ENCODE assay signal across 1 cellular context in the genomic region with DNA sequence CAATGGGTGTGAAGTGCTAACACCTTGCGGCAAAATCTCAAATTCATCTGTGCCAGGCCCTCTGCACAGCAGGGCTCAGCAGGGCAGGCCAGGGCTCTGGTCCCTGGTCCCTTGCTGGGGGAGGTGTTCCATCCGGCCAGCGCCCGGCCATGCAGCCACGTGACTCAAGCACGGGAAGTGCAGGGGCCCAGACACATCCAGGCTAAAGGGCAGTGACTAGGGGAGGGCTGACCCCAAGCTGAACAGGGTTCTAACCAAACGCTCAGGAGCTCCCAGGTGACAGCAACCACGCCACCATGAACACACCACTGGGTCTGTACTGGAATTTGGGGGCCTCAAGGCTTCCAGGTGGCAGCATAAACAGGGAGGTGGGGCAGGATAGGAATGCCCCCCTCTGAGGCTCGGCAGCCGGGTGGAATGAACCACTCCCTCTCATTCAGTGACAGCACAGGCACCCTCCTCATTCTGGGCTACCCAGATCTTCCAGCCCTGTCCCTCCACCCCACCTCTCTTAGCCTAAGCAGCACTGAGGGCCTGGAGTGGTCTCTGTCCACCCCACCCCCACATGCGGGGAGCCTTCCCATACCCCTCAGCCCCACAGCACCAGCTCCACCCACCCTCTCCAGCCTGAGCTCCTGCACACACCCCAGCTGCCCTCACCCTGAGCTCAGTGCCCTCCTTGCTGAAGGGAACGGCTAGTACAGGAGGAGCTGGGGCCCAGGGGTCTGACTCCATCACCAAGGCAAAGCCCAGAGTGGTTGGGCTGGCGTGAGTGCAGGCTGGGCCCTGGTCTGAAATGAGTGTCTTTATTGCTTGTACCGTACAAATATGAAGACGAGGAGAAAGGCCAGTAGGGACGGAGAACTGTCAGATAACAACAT.
TF ChIP-seq lines count a peak whose summit lies in the region.

No MANE protein-coding gene starts in this region.

TF ChIP-seq in HepG2, 621 proteins besides CTCF, POLR2A, EP300 and RAD21 (continued from another document and continues in another):
- TF ChIP-seq, protein P1, sequence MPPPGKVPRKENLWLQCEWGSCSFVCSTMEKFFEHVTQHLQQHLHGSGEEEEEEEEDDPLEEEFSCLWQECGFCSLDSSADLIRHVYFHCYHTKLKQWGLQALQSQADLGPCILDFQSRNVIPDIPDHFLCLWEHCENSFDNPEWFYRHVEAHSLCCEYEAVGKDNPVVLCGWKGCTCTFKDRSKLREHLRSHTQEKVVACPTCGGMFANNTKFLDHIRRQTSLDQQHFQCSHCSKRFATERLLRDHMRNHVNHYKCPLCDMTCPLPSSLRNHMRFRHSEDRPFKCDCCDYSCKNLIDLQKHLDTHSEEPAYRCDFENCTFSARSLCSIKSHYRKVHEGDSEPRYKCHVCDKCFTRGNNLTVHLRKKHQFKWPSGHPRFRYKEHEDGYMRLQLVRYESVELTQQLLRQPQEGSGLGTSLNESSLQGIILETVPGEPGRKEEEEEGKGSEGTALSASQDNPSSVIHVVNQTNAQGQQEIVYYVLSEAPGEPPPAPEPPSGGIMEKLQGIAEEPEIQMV (CRISPR knock-in tag; IDR thresholded peaks at IDR 0.05; ENCODE audit: low read depth), result peak; percentile 68; the same call in 1 of the 2 replicates
- TF ChIP-seq CENPT (CRISPR knock-in tag; IDR thresholded peaks at IDR 0.05; ENCODE audit: low read depth) (no peak), ZNF296 (CRISPR knock-in tag; conservative IDR thresholded peaks at IDR 0.05) (peak; percentile 79; the same call in 1 of the 2 replicates), ZBTB34 (CRISPR knock-in tag; IDR thresholded peaks at IDR 0.05) (no peak), PAX8 (CRISPR knock-in tag; IDR thresholded peaks at IDR 0.05; ENCODE audit: borderline replicate concordance) (peak; percentile 93; the same call in 1 of the 2 replicates), FOSL2 (CRISPR knock-in tag; IDR thresholded peaks at IDR 0.05) (peak; percentile 72), MTA3 (CRISPR knock-in tag; IDR thresholded peaks at IDR 0.05) (no peak), HMG20B (CRISPR knock-in tag; conservative IDR thresholded peaks at IDR 0.05) (no peak), CHCHD3 (CRISPR knock-in tag; IDR thresholded peaks at IDR 0.05) (no peak), PRPF4 (IDR thresholded peaks at IDR 0.05; ENCODE audit: low read depth, low read length, poor library complexity, severe bottlenecking) (no peak), CBX1 (IDR thresholded peaks at IDR 0.05; ENCODE audit: low read depth) (peak; percentile 71), SMAD1 (CRISPR knock-in tag; IDR thresholded peaks at IDR 0.05; ENCODE audit: borderline replicate concordance, low read depth) (no peak; the same call in 1 of the 2 replicates), FOXP4 (CRISPR knock-in tag; IDR thresholded peaks at IDR 0.05) (peak; percentile 46), ZNF274 (CRISPR knock-in tag; IDR thresholded peaks at IDR 0.05) (no peak), SATB2 (CRISPR knock-in tag; IDR thresholded peaks at IDR 0.05) (no peak), ZIK1 (CRISPR knock-in tag; IDR thresholded peaks at IDR 0.05; ENCODE audit: borderline replicate concordance, low read depth) (no peak; the same call in 1 of the 2 replicates), ZNF788 (CRISPR knock-in tag; IDR thresholded peaks at IDR 0.05; ENCODE audit: borderline replicate concordance) (peak; percentile 66; the same call in 1 of the 2 replicates), ZNF850 (CRISPR knock-in tag; conservative IDR thresholded peaks at IDR 0.05) (no peak), TBP (CRISPR knock-in tag; IDR thresholded peaks at IDR 0.05) (no peak), MED13 (CRISPR knock-in tag; IDR thresholded peaks at IDR 0.05) (no peak), ZNF264 (CRISPR knock-in tag; IDR thresholded peaks at IDR 0.05) (no peak; the same call in 1 of the 2 replicates), ZNF768 (CRISPR knock-in tag; IDR thresholded peaks at IDR 0.05) (peak; percentile 75), ZBTB43 (CRISPR knock-in tag; conservative IDR thresholded peaks at IDR 0.05) (peak; percentile 71), TOPORS (CRISPR knock-in tag; IDR thresholded peaks at IDR 0.05) (no peak), ZBTB25 (CRISPR knock-in tag; IDR thresholded peaks at IDR 0.05) (peak; percentile 79), ZSCAN20 (CRISPR knock-in tag; IDR thresholded peaks at IDR 0.05; ENCODE audit: borderline replicate concordance) (no peak), U2AF2 (IDR thresholded peaks at IDR 0.05; ENCODE audit: low read depth, low read length) (no peak), ZBTB42 (CRISPR knock-in tag; IDR thresholded peaks at IDR 0.05) (no peak), ATM (IDR thresholded peaks at IDR 0.05; ENCODE audit: borderline replicate concordance) (no peak), ZFP1 (CRISPR knock-in tag; IDR thresholded peaks at IDR 0.05) (peak; percentile 70; the same call in 1 of the 2 replicates), SSRP1 (CRISPR knock-in tag; IDR thresholded peaks at IDR 0.05) (no peak), SYNCRIP (IDR thresholded peaks at IDR 0.05; ENCODE audit: insufficient read depth, low read depth, low read length) (no peak), ZNF260 (CRISPR knock-in tag; IDR thresholded peaks at IDR 0.05; ENCODE audit: borderline replicate concordance, low read depth) (no peak), ZNF891 (CRISPR knock-in tag; IDR thresholded peaks at IDR 0.05) (0 out of 2 replicates have a peak, but pooled peaks have one; percentile 73), PPARG (CRISPR knock-in tag; conservative IDR thresholded peaks at IDR 0.05) (peak; percentile 100), TBX3 (IDR thresholded peaks at IDR 0.05; ENCODE audit: borderline replicate concordance) (peak; percentile 9; the same call in 1 of the 2 replicates), ZNF256 (CRISPR knock-in tag; conservative IDR thresholded peaks at IDR 0.05) (no peak), SOX6 (IDR thresholded peaks at IDR 0.05) (no peak), SOX6 (CRISPR knock-in tag; IDR thresholded peaks at IDR 0.05) (peak; percentile 82), ATRX (CRISPR knock-in tag; IDR thresholded peaks at IDR 0.05; ENCODE audit: borderline replicate concordance) (no peak), SMC3 (IDR thresholded peaks at IDR 0.05; ENCODE audit: low read length) (no peak), SRSF1 (optimal IDR thresholded peaks at IDR 0.05; ENCODE audit: low read depth, low read length) (no peak), ZNF678 (CRISPR knock-in tag; IDR thresholded peaks at IDR 0.05) (no peak)
- TF ChIP-seq, protein P2, sequence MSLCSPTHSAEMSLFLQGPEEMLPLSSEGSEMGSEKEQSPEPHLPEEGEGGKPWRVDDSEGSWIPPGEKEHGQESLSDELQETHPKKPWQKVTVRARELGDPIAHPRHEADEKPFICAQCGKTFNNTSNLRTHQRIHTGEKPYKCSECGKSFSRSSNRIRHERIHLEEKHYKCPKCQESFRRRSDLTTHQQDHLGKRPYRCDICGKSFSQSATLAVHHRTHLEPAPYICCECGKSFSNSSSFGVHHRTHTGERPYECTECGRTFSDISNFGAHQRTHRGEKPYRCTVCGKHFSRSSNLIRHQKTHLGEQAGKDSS (CRISPR knock-in tag; IDR thresholded peaks at IDR 0.05; ENCODE audit: borderline replicate concordance, low read depth), result peak; percentile 82; the same call in 1 of the 2 replicates
- TF ChIP-seq, protein P3, sequence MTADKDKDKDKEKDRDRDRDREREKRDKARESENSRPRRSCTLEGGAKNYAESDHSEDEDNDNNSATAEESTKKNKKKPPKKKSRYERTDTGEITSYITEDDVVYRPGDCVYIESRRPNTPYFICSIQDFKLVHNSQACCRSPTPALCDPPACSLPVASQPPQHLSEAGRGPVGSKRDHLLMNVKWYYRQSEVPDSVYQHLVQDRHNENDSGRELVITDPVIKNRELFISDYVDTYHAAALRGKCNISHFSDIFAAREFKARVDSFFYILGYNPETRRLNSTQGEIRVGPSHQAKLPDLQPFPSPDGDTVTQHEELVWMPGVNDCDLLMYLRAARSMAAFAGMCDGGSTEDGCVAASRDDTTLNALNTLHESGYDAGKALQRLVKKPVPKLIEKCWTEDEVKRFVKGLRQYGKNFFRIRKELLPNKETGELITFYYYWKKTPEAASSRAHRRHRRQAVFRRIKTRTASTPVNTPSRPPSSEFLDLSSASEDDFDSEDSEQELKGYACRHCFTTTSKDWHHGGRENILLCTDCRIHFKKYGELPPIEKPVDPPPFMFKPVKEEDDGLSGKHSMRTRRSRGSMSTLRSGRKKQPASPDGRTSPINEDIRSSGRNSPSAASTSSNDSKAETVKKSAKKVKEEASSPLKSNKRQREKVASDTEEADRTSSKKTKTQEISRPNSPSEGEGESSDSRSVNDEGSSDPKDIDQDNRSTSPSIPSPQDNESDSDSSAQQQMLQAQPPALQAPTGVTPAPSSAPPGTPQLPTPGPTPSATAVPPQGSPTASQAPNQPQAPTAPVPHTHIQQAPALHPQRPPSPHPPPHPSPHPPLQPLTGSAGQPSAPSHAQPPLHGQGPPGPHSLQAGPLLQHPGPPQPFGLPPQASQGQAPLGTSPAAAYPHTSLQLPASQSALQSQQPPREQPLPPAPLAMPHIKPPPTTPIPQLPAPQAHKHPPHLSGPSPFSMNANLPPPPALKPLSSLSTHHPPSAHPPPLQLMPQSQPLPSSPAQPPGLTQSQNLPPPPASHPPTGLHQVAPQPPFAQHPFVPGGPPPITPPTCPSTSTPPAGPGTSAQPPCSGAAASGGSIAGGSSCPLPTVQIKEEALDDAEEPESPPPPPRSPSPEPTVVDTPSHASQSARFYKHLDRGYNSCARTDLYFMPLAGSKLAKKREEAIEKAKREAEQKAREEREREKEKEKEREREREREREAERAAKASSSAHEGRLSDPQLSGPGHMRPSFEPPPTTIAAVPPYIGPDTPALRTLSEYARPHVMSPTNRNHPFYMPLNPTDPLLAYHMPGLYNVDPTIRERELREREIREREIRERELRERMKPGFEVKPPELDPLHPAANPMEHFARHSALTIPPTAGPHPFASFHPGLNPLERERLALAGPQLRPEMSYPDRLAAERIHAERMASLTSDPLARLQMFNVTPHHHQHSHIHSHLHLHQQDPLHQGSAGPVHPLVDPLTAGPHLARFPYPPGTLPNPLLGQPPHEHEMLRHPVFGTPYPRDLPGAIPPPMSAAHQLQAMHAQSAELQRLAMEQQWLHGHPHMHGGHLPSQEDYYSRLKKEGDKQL (CRISPR knock-in tag; IDR thresholded peaks at IDR 0.05; ENCODE audit: low read depth), result no peak
- TF ChIP-seq, protein P4, sequence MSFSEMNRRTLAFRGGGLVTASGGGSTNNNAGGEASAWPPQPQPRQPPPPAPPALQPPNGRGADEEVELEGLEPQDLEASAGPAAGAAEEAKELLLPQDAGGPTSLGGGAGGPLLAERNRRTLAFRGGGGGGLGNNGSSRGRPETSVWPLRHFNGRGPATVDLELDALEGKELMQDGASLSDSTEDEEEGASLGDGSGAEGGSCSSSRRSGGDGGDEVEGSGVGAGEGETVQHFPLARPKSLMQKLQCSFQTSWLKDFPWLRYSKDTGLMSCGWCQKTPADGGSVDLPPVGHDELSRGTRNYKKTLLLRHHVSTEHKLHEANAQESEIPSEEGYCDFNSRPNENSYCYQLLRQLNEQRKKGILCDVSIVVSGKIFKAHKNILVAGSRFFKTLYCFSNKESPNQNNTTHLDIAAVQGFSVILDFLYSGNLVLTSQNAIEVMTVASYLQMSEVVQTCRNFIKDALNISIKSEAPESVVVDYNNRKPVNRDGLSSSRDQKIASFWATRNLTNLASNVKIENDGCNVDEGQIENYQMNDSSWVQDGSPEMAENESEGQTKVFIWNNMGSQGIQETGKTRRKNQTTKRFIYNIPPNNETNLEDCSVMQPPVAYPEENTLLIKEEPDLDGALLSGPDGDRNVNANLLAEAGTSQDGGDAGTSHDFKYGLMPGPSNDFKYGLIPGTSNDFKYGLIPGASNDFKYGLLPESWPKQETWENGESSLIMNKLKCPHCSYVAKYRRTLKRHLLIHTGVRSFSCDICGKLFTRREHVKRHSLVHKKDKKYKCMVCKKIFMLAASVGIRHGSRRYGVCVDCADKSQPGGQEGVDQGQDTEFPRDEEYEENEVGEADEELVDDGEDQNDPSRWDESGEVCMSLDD (CRISPR knock-in tag; IDR thresholded peaks at IDR 0.05; ENCODE audit: borderline replicate concordance), result no peak
